Comparison of ENCODE assay signal across 8 cellular contexts in the genomic region with DNA sequence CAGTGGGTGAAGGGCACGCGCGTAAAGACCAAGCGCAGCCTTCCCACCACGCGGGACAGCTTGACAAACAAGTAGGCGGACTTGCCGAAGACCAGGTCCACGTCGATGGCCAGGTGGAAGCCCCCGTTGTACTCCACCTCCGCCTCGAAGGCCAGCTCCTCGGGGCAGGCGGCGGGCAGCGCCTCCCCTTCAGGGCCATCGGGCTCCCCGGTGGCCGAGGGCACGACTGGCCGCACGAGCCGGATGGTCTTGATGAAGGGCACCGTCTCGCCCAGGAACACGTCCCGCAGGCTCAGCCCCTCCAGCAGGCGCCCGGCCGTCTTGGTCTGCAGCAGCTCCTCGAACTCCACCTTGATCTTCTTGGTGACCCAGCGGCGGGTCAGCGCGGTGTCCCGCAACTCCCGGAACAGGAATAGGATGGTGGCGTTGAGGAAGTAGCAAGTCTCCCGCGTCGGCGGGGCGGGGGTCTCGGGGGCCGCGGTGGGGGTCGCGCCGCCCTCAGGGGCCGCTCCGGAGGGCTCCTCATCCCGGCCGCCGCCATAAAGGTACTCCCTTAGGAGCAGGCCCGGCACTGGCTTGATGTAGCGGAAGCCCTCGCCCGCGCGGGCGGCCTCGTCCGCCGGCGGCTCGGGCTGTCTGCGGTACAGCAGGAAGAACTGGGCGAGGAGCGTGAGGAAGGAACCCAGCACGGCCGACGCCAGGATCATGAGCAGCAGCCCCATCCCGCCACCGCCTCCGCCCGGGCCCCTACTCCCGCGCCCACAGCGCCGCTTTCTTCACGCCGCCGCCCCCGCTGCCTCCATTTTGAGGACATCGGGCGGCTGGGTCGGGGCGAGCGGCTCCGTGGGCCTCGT. TPM values are rescaled to one million over a fixed set of nuclear protein-coding genes. Genes with fewer than 3 reads are reported as not detected.
A peak's percentile ranks its signal among the peaks of the same experiment; 100 is the strongest.
DNase-seq lines count a peak whose midpoint lies in the region; ATAC-seq and TF ChIP-seq lines count a peak whose summit lies in the region.

No MANE protein-coding gene starts in this region.

- H3K27me3 Mint-ChIP-seq in dendritic cell treated with granulocyte-macrophage colony-stimulating factor and Interleukin-4, amounts not matched to agents 40 ng/mL and 50 ng/mL, for 4 days, result peaks cover 6% of the 10 kb centered on the region

- peak overlapping the region; percentile 91 for H3K4me3 Mint-ChIP-seq in dendritic cell treated with granulocyte-macrophage colony-stimulating factor and Interleukin-4, amounts not matched to agents 40 ng/mL and 50 ng/mL, for 4 days

- peak; percentile 64 for DNase-seq in EL
- peak; percentile 51 for DNase-seq in GM20000 (ENCODE audit: low spot score)
- peak; percentile 50 for DNase-seq in UCSD-AML1 (lab: John Stamatoyannopoulos, UW; ENCODE audit: unreplicated experiment)
- no peak for DNase-seq in left lobe of liver (ENCODE audit: low spot score)
- DNase-seq in stimulated activated CD4-positive, alpha-beta T cell treated with anti-CD3 and anti-CD28 coated beads, Interleukin-4, amount 100 ng/mL, for 1 hour, result peak; percentile 27
- no peak for DNase-seq in NCI-H2107 (lab: John Stamatoyannopoulos, UW)

- H3K27ac Mint-ChIP-seq in dendritic cell treated with granulocyte-macrophage colony-stimulating factor and Interleukin-4, amounts not matched to agents 40 ng/mL and 50 ng/mL, for 4 days, result peak overlapping the region; percentile 92

- no peak for TF ChIP-seq CTCF in GM20000 (IDR thresholded peaks at IDR 0.05; ENCODE audit: extremely low read depth, missing control alignments)

- ATAC-seq in HG03520 (IDR thresholded peaks at IDR 0.05; ENCODE audit: unreplicated experiment) (peak; percentile 34), left lobe of liver (peak; percentile 27)

- intact Hi-C loops in dendritic cell treated with granulocyte-macrophage colony-stimulating factor and Interleukin-4, amounts not matched to agents 40 ng/mL and 50 ng/mL, for 4 days (cut with micrococcal nuclease), result loop anchor here (5.0 to 10.0 kb wide), 3 partner anchors 32 to 673 kb away; partner anchors contain the start of genes RAB11FIP2 and SHTN1

- H3K4me1 Mint-ChIP-seq in dendritic cell treated with granulocyte-macrophage colony-stimulating factor and Interleukin-4, amounts not matched to agents 40 ng/mL and 50 ng/mL, for 4 days (ENCODE audit: low read depth), result peaks cover 48% of the 10 kb centered on the region

- H3K9me3 Mint-ChIP-seq in dendritic cell treated with granulocyte-macrophage colony-stimulating factor and Interleukin-4, amounts not matched to agents 40 ng/mL and 50 ng/mL, for 4 days, result no peaks in the 10 kb centered on the region

- peaks cover 30% of the 10 kb centered on the region for H3K36me3 Mint-ChIP-seq in dendritic cell treated with granulocyte-macrophage colony-stimulating factor and Interleukin-4, amounts not matched to agents 40 ng/mL and 50 ng/mL, for 4 days (ENCODE audit: low read depth)

RNA-seq across cellular contexts. Expression of gene PDZD8, which starts 0.5 kb away (rescaled TPM):
- 29.6 TPM for total RNA-seq in left lobe of liver

Comparison
In these comparisons a context has a peak if more than half of its experiments do, and no peak if none do; other contexts are left out.
1. DNase-seq: peak in EL (single experiment), GM20000 (single experiment), UCSD-AML1 (single experiment) and stimulated activated CD4-positive, alpha-beta T cell treated with anti-CD3 and anti-CD28 coated beads, Interleukin-4, amount 100 ng/mL, for 1 hour (single experiment); none in left lobe of liver (single experiment) and NCI-H2107 (single experiment).